ENCODE assay signal across 8 cellular contexts in the genomic region with DNA sequence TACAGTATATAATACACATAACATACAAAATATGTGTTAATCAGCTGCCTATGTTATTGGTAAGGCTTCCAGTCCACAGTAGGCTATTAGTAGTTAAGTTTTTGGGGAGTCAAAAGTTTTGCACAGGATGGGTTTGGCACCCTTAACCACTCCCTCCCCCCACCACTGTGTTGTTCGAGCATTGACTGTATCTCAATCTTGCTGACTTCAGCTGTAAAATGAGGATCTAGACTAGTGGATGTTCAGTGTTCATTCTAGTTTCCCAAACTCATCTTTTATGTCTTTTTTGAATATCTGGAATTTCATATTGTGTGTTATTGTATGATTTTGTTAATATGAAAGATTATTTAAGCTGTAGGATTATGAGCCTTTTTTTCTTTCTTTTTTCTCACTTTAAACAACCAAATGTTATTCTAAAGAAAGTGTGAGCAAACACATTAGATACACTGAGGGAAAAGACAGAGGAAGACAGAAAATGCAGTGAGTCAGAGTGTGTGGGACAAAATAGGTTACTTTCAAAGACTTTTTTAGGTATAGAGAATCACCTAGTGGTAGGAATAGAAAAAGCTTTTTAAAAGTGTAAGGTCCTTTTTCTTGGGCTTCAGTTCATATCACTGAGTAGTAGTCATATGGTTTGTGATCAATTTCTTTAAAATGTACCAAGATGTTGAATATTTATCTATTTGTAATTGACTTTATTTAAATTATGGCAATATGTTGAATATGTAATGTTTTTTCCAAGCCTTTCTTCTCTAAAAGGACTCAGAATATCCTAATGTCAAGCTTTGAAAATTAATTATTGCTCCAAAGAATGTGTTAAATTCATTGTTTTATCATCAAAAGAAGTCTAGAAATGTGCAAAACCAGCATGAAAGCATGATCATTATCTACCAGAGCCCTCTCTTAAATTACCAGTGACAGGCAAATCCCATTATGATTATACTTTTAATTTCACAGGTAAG. TPM values are rescaled to one million over a fixed set of nuclear protein-coding genes. Genes with fewer than 3 reads are reported as not detected.
DNase-seq lines count a peak whose midpoint lies in the region; ATAC-seq, FAIRE-seq and TF ChIP-seq lines count a peak whose summit lies in the region.

No MANE protein-coding gene starts in this region.

- H3K36me3 Mint-ChIP-seq in immature natural killer cell: no peaks in the 10 kb centered on the region
- no peaks in the 10 kb centered on the region for H3K36me3 Mint-ChIP-seq in activated CD4-positive, alpha-beta T cell treated with anti-CD3 and anti-CD28 coated beads, Interleukin-2, amount 10 ng/mL, durations not matched to agents 7 days and 5 days (ENCODE audit: low read depth)

- no peak for FAIRE-seq in small intestine (lab: Jason Lieb, UNC)

- 29% methylated on average over 1 of the region's 1 CpG for whole genome bisulfite sequencing in SK-N-SH (ENCODE audit: low lambda C conversion rate)
- 17 to 38% methylated on average over 1 of the region's 1 CpG for WGBS in gastroesophageal sphincter (ENCODE audit: low coverage in 1 of 2), 2 donors
- WGBS in small intestine, 3 donors: 46 to 63% (median 50%) methylated on average over 1 of the region's 1 CpG

- POLR2A ChIA-PET in SK-N-SH (lab: Yijun Ruan, JAX): interaction anchor here (1.2 kb wide), 1 partner anchor 252 kb away, joined by 5 read pairs; no protein-coding TSS in a partner anchor
- POLR2A ChIA-PET in activated CD4-positive, alpha-beta T cell treated with anti-CD3 and anti-CD28 coated beads, Interleukin-2, amount 10 ng/mL, durations not matched to agents 7 days and 5 days (lab: Charles Lee): no interaction called here

- H3K9me2 ChIP-seq in SK-N-SH: no peaks in the 10 kb centered on the region

- H3K9me3 Mint-ChIP-seq in immature natural killer cell: no peaks in the 10 kb centered on the region
- no peaks in the 10 kb centered on the region for H3K9me3 Mint-ChIP-seq in activated CD4-positive, alpha-beta T cell treated with anti-CD3 and anti-CD28 coated beads, Interleukin-2, amount 10 ng/mL, durations not matched to agents 7 days and 5 days

- peaks cover 47% of the 10 kb centered on the region for H3F3A ChIP-seq in SK-N-SH (replicated peaks; ENCODE audit: insufficient read depth)

- H3K27ac ChIP-seq in DND-41 (ENCODE audit: low read length): no peak overlapping the region
- H3K27ac ChIP-seq in SK-N-SH (ENCODE audit: low read depth in 2 of 2, low read length in 1 of 2): peak overlapping the region in 1 of 2 experiments; percentile 50; a peak in 2 of 4 replicates
- H3K27ac ChIP-seq in gastroesophageal sphincter: no peak overlapping the region
- no peak overlapping the region for H3K27ac ChIP-seq in small intestine (ENCODE audit: low read depth in 1 of 2, low read length in 1 of 2)

- H3K4me2 ChIP-seq in DND-41 (ENCODE audit: insufficient read depth, low read length) (no peak overlapping the region), SK-N-SH (no peak overlapping the region)

- no peaks in the 10 kb centered on the region for H3K79me2 ChIP-seq in DND-41 (ENCODE audit: insufficient read depth, low read length)
- H3K79me2 ChIP-seq in SK-N-SH (ENCODE audit: insufficient read depth): no peaks in the 10 kb centered on the region

- peaks cover 5% of the 10 kb centered on the region; the same call in 1 of the 2 replicates for H3K4me1 ChIP-seq in DND-41 (ENCODE audit: insufficient read depth, low read length)
- peaks cover 3 to 38% of the 10 kb centered on the region in 2 experiments for H3K4me1 ChIP-seq in SK-N-SH (ENCODE audit: control insufficient read depth in 1 of 2, insufficient read depth in 2 of 2, low read depth in 1 of 2, low read length in 1 of 2)
- H3K4me1 ChIP-seq in gastroesophageal sphincter: no peaks in the 10 kb centered on the region
- H3K4me1 ChIP-seq in small intestine (ENCODE audit: control insufficient read depth in 2 of 2, insufficient read depth in 1 of 2, low read depth in 1 of 2, low read length in 1 of 2): no peaks in the 10 kb centered on the region

- H3K9ac ChIP-seq in DND-41 (ENCODE audit: low read depth, low read length): no peak overlapping the region
- H3K9ac ChIP-seq in SK-N-SH: no peak overlapping the region

- H3K4me3 ChIP-seq in DND-41 (ENCODE audit: low read depth in 1 of 2, low read length in 2 of 2) (no peak overlapping the region), SK-N-SH (ENCODE audit: low read depth in 2 of 2, low read length in 1 of 2) (no peak overlapping the region), gastroesophageal sphincter (no peak overlapping the region), small intestine (ENCODE audit: low read depth in 1 of 2, low read length in 2 of 2) (no peak overlapping the region)

- ATAC-seq in DND-41 (ENCODE audit: insufficient read depth, low read depth) (peak; percentile 91), GM21390 (IDR thresholded peaks at IDR 0.05; ENCODE audit: unreplicated experiment) (peak; percentile 83), gastroesophageal sphincter (peak; percentile 61)

- no peaks in the 10 kb centered on the region for H3K36me3 ChIP-seq in DND-41 (ENCODE audit: insufficient read depth, low read length)
- no peaks in the 10 kb centered on the region for H3K36me3 ChIP-seq in SK-N-SH (replicated peaks in 1 of 2; ENCODE audit: control insufficient read depth in 1 of 2, insufficient read depth in 2 of 2, low read length in 1 of 2)
- no peaks in the 10 kb centered on the region for H3K36me3 ChIP-seq in gastroesophageal sphincter
- no peaks in the 10 kb centered on the region for H3K36me3 ChIP-seq in small intestine (ENCODE audit: control insufficient read depth in 2 of 2, insufficient read depth in 2 of 2, low read length in 2 of 2)

- TF ChIP-seq CTCF in DND-41 (IDR thresholded peaks at IDR 0.05; ENCODE audit: borderline replicate concordance, extremely low read depth, low read length, poor library complexity, severe bottlenecking) (peak; percentile 70), SK-N-SH (IDR thresholded peaks at IDR 0.05) (peak; percentile 92), gastroesophageal sphincter (IDR thresholded peaks at IDR 0.05) (peak; percentile 75 to 81 (median 78))

- TF ChIP-seq EP300 in SK-N-SH (IDR thresholded peaks at IDR 0.05; ENCODE audit: borderline replicate concordance in 1 of 2, low read depth in 1 of 2, low read length in 1 of 2) (no peak), gastroesophageal sphincter (IDR thresholded peaks at IDR 0.05) (no peak)

- TF ChIP-seq RAD21 in SK-N-SH (IDR thresholded peaks at IDR 0.05; ENCODE audit: low read length): peak; percentile 87

- H2AFZ ChIP-seq in DND-41 (ENCODE audit: low read depth, low read length): no peak overlapping the region
- H2AFZ ChIP-seq in SK-N-SH (ENCODE audit: low read depth): no peak overlapping the region

- no peaks in the 10 kb centered on the region for H3K4me1 Mint-ChIP-seq in immature natural killer cell
- H3K4me1 Mint-ChIP-seq in activated CD4-positive, alpha-beta T cell treated with anti-CD3 and anti-CD28 coated beads, Interleukin-2, amount 10 ng/mL, durations not matched to agents 7 days and 5 days: no peaks in the 10 kb centered on the region

- no peaks in the 10 kb centered on the region for H3K9me3 ChIP-seq in DND-41 (ENCODE audit: insufficient read depth, low read length, severe bottlenecking)
- no peaks in the 10 kb centered on the region for H3K9me3 ChIP-seq in SK-N-SH
- no peaks in the 10 kb centered on the region for H3K9me3 ChIP-seq in gastroesophageal sphincter
- H3K9me3 ChIP-seq in small intestine (ENCODE audit: control insufficient read depth, low read depth): no peaks in the 10 kb centered on the region

- H4K20me1 ChIP-seq in DND-41 (ENCODE audit: insufficient read depth, low read length) (no peaks in the 10 kb centered on the region), SK-N-SH (ENCODE audit: insufficient read depth) (no peaks in the 10 kb centered on the region)

- no peaks in the 10 kb centered on the region for H3K27me3 ChIP-seq in DND-41 (ENCODE audit: insufficient read depth, low read length, poor library complexity)
- H3K27me3 ChIP-seq in SK-N-SH (ENCODE audit: insufficient read depth): no peaks in the 10 kb centered on the region
- H3K27me3 ChIP-seq in gastroesophageal sphincter: no peaks in the 10 kb centered on the region
- peaks cover 0 to 2% of the 10 kb centered on the region in 2 donors for H3K27me3 ChIP-seq in small intestine (ENCODE audit: control insufficient read depth in 2 of 2, insufficient read depth in 2 of 2, low read length in 2 of 2)

- H3K27ac Mint-ChIP-seq in immature natural killer cell: no peak overlapping the region
- no peak overlapping the region for H3K27ac Mint-ChIP-seq in activated CD4-positive, alpha-beta T cell treated with anti-CD3 and anti-CD28 coated beads, Interleukin-2, amount 10 ng/mL, durations not matched to agents 7 days and 5 days

- TF ChIP-seq POLR2A in gastroesophageal sphincter (IDR thresholded peaks at IDR 0.05): no peak

- no peak for DNase-seq in DND-41
- DNase-seq in Kasumi-1 (lab: John Stamatoyannopoulos, UW): peak; percentile 79 to 88
- no peak for DNase-seq in SK-N-SH
- DNase-seq in small intestine: peak; percentile 47
- no peak for DNase-seq in immature natural killer cell
- no peak for DNase-seq in activated CD4-positive, alpha-beta T cell treated with anti-CD3 and anti-CD28 coated beads, Interleukin-2, amount 10 ng/mL, durations not matched to agents 7 days and 5 days

- H3K4me3 Mint-ChIP-seq in immature natural killer cell: no peak overlapping the region
- H3K4me3 Mint-ChIP-seq in activated CD4-positive, alpha-beta T cell treated with anti-CD3 and anti-CD28 coated beads, Interleukin-2, amount 10 ng/mL, durations not matched to agents 7 days and 5 days: no peak overlapping the region

- CTCF ChIA-PET in SK-N-SH (lab: Yijun Ruan, JAX): interaction anchor here (0.6 to 18.6 kb wide), 29 partner anchors 9 to 1336 kb away, joined by 3 to 323 read pairs (median 4); no protein-coding TSS in a partner anchor
- CTCF ChIA-PET in activated CD4-positive, alpha-beta T cell treated with anti-CD3 and anti-CD28 coated beads, Interleukin-2, amount 10 ng/mL, durations not matched to agents 7 days and 5 days (lab: Charles Lee): interaction anchor here (0.6 to 10.4 kb wide), 10 partner anchors 10 to 304 kb away, joined by 3 to 99 read pairs (median 4); a partner anchor contains a TSS

- peaks cover 0 to 7% (median 3%) of the 10 kb centered on the region in 3 donors for H3K27me3 Mint-ChIP-seq in immature natural killer cell (ENCODE audit: low read depth in 3 of 3)
- H3K27me3 Mint-ChIP-seq in activated CD4-positive, alpha-beta T cell treated with anti-CD3 and anti-CD28 coated beads, Interleukin-2, amount 10 ng/mL, durations not matched to agents 7 days and 5 days: peaks cover 7% of the 10 kb centered on the region

RNA-seq across cellular contexts. Expression of a gene that starts 17.9 kb away (rescaled TPM):
- polyA plus RNA-seq in SK-N-SH (2012; rRNA removed) (14.5 and 14.9 TPM in 2 replicates), small intestine (10 to 100 TPM in 1 of 3 donors, 1 to 10 TPM in 1, under 1 TPM in 1; under 0.01 to 27.5 (median 1.3) TPM), immature natural killer cell (1 to 10 TPM in 1 of 3 donors, not detected in 2; 3.4 TPM)
- polyA plus RNA-seq in SK-N-SH (2012; cell fraction: cytosol; rRNA removed): 18.1 and 23.0 TPM in 2 replicates
- polyA plus RNA-seq in SK-N-SH (2012; cell fraction: nucleus; rRNA removed): 7.3 and 15.6 TPM in 2 replicates
- 10 to 100 TPM in 1 of 4 donors, under 1 TPM in 3; 0.31 to 18.4 (median 0.66) TPM for total RNA-seq in gastroesophageal sphincter
- 100 to 1,000 TPM; 173 to 203 TPM for total RNA-seq in activated CD4-positive, alpha-beta T cell treated with anti-CD3 and anti-CD28 coated beads, Interleukin-2, amount 10 ng/mL, durations not matched to agents 7 days and 5 days

RNA-seq across cellular contexts. Expression of a gene that starts 33.7 kb away (rescaled TPM):
- polyA plus RNA-seq in SK-N-SH (2012; rRNA removed): 12.8 and 14.3 TPM in 2 replicates
- 11.9 and 13.3 TPM in 2 replicates for polyA plus RNA-seq in SK-N-SH (2012; cell fraction: cytosol; rRNA removed)
- polyA plus RNA-seq in SK-N-SH (2012; cell fraction: nucleus; rRNA removed): 14.0 and 17.8 TPM in 2 replicates
- 10 to 100 TPM; 38.9 to 96.8 (median 75.4) TPM for total RNA-seq in gastroesophageal sphincter
- polyA plus RNA-seq in small intestine: 1 to 10 TPM in 1 of 3 donors, under 1 TPM in 2; 0.45 to 5.8 (median 0.54) TPM
- polyA plus RNA-seq in immature natural killer cell: under 1 TPM in 1 of 3 donors, not detected in 2; 0.04 TPM
- under 1 TPM; 0.32 to 0.37 TPM for total RNA-seq in activated CD4-positive, alpha-beta T cell treated with anti-CD3 and anti-CD28 coated beads, Interleukin-2, amount 10 ng/mL, durations not matched to agents 7 days and 5 days

Comparison
In these comparisons a context has a peak if more than half of its experiments do, and no peak if none do; other contexts are left out.
1. DNase-seq: peak in Kasumi-1 (2 of 2) and small intestine (single experiment); none in DND-41 (single experiment), SK-N-SH (single experiment), immature natural killer cell (0 of 3) and activated CD4-positive, alpha-beta T cell treated with anti-CD3 and anti-CD28 coated beads, Interleukin-2, amount 10 ng/mL, durations not matched to agents 7 days and 5 days (single experiment).
2. Peak in every context shown above with its lines, with median percentiles within 50 percentile points of each other: ATAC-seq and CTCF ChIP-seq.